In genomic region chr22:29070490-29070889, GRCh38 we compare ENCODE assay signal across 1 cellular context.
TF ChIP-seq lines count a peak whose summit lies in the region.

No MANE protein-coding gene starts in this region.

TF ChIP-seq in H1, 55 proteins besides CTCF, POLR2A, EP300 and RAD21:
- TF ChIP-seq KDM5A (IDR thresholded peaks at IDR 0.05; ENCODE audit: low read length) (no peak), TAF7 (optimal IDR thresholded peaks at IDR 0.05; ENCODE audit: borderline replicate concordance, low read depth, low read length) (no peak), YY1 (IDR thresholded peaks at IDR 0.05; ENCODE audit: low read depth, low read length) (no peak), TAF1 (IDR thresholded peaks at IDR 0.05; ENCODE audit: low read depth, low read length) (no peak), SIRT6 (IDR thresholded peaks at IDR 0.05; ENCODE audit: low read length) (no peak), CHD2 (IDR thresholded peaks at IDR 0.05; ENCODE audit: low read length) (no peak), SP4 (IDR thresholded peaks at IDR 0.05; ENCODE audit: low read length) (no peak), SP1 (IDR thresholded peaks at IDR 0.05; ENCODE audit: low read depth, low read length) (no peak), KDM4A (IDR thresholded peaks at IDR 0.05; ENCODE audit: low read depth, low read length, severe bottlenecking) (no peak), SIX5 (IDR thresholded peaks at IDR 0.05; ENCODE audit: low read depth, low read length) (no peak), ZNF274 (IDR thresholded peaks at IDR 0.05; ENCODE audit: borderline replicate concordance, extremely low read depth, low read length) (no peak), HDAC2 (IDR thresholded peaks at IDR 0.05; ENCODE audit: borderline replicate concordance in 1 of 2, low read depth in 2 of 2, low read length in 2 of 2) (no peak), RBBP5 (IDR thresholded peaks at IDR 0.05; ENCODE audit: borderline replicate concordance, low read depth, low read length) (no peak), TBP (IDR thresholded peaks at IDR 0.05; ENCODE audit: low read depth, low read length) (no peak), SUZ12 (IDR thresholded peaks at IDR 0.05; ENCODE audit: low read length) (no peak), TEAD4 (IDR thresholded peaks at IDR 0.05; ENCODE audit: low read depth, low read length) (no peak), HDAC6 (IDR thresholded peaks at IDR 0.05; ENCODE audit: low read depth, low read length) (no peak), SP2 (IDR thresholded peaks at IDR 0.05; ENCODE audit: low read length) (no peak), ATF2 (IDR thresholded peaks at IDR 0.05; ENCODE audit: low read length) (no peak)
- TF ChIP-seq, protein P1, sequence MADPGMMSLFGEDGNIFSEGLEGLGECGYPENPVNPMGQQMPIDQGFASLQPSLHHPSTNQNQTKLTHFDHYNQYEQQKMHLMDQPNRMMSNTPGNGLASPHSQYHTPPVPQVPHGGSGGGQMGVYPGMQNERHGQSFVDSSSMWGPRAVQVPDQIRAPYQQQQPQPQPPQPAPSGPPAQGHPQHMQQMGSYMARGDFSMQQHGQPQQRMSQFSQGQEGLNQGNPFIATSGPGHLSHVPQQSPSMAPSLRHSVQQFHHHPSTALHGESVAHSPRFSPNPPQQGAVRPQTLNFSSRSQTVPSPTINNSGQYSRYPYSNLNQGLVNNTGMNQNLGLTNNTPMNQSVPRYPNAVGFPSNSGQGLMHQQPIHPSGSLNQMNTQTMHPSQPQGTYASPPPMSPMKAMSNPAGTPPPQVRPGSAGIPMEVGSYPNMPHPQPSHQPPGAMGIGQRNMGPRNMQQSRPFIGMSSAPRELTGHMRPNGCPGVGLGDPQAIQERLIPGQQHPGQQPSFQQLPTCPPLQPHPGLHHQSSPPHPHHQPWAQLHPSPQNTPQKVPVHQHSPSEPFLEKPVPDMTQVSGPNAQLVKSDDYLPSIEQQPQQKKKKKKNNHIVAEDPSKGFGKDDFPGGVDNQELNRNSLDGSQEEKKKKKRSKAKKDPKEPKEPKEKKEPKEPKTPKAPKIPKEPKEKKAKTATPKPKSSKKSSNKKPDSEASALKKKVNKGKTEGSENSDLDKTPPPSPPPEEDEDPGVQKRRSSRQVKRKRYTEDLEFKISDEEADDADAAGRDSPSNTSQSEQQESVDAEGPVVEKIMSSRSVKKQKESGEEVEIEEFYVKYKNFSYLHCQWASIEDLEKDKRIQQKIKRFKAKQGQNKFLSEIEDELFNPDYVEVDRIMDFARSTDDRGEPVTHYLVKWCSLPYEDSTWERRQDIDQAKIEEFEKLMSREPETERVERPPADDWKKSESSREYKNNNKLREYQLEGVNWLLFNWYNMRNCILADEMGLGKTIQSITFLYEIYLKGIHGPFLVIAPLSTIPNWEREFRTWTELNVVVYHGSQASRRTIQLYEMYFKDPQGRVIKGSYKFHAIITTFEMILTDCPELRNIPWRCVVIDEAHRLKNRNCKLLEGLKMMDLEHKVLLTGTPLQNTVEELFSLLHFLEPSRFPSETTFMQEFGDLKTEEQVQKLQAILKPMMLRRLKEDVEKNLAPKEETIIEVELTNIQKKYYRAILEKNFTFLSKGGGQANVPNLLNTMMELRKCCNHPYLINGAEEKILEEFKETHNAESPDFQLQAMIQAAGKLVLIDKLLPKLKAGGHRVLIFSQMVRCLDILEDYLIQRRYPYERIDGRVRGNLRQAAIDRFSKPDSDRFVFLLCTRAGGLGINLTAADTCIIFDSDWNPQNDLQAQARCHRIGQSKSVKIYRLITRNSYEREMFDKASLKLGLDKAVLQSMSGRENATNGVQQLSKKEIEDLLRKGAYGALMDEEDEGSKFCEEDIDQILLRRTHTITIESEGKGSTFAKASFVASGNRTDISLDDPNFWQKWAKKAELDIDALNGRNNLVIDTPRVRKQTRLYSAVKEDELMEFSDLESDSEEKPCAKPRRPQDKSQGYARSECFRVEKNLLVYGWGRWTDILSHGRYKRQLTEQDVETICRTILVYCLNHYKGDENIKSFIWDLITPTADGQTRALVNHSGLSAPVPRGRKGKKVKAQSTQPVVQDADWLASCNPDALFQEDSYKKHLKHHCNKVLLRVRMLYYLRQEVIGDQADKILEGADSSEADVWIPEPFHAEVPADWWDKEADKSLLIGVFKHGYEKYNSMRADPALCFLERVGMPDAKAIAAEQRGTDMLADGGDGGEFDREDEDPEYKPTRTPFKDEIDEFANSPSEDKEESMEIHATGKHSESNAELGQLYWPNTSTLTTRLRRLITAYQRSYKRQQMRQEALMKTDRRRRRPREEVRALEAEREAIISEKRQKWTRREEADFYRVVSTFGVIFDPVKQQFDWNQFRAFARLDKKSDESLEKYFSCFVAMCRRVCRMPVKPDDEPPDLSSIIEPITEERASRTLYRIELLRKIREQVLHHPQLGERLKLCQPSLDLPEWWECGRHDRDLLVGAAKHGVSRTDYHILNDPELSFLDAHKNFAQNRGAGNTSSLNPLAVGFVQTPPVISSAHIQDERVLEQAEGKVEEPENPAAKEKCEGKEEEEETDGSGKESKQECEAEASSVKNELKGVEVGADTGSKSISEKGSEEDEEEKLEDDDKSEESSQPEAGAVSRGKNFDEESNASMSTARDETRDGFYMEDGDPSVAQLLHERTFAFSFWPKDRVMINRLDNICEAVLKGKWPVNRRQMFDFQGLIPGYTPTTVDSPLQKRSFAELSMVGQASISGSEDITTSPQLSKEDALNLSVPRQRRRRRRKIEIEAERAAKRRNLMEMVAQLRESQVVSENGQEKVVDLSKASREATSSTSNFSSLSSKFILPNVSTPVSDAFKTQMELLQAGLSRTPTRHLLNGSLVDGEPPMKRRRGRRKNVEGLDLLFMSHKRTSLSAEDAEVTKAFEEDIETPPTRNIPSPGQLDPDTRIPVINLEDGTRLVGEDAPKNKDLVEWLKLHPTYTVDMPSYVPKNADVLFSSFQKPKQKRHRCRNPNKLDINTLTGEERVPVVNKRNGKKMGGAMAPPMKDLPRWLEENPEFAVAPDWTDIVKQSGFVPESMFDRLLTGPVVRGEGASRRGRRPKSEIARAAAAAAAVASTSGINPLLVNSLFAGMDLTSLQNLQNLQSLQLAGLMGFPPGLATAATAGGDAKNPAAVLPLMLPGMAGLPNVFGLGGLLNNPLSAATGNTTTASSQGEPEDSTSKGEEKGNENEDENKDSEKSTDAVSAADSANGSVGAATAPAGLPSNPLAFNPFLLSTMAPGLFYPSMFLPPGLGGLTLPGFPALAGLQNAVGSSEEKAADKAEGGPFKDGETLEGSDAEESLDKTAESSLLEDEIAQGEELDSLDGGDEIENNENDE (IDR thresholded peaks at IDR 0.05; ENCODE audit: insufficient replicate concordance, low read length): no peak
